19 cellular contexts compared by ENCODE assay signal in genomic region chr22:49100316-49100715, GRCh38.
"Had no signal": no experiment of that assay in that cellular context is flagged by ENCODE, and none has a peak within 500 bp of the region (broad histone marks: within the 10 kb centered on the region; RNA-seq: fewer than 3 reads in every experiment).

No MANE protein-coding gene starts in this region.

- H3K4me1 Mint-ChIP-seq: naive thymus-derived CD8-positive, alpha-beta T cell; stimulated activated effector memory CD8-positive, alpha-beta T cell treated with anti-CD3 and anti-CD28 coated beads, Interleukin-12 subunit alpha, Interleukin-12 subunit beta, amount 100 ng/mL, for 72 hours had no signal

- H3K4me3 ChIP-seq: dorsolateral prefrontal cortex, pancreas, smooth muscle cell, stomach, testis, tibial artery had no signal

- H3K36me3 ChIP-seq: pancreas, stomach, tibial artery had no signal

- H3K27ac ChIP-seq: dorsolateral prefrontal cortex, pancreas, stomach, testis, tibial artery had no signal

- DNase-seq: cerebellar nuclear complex; dorsolateral prefrontal cortex; effector CD4-positive, alpha-beta T cell; head of caudate nucleus; nephron progenitor cell; occipital lobe; pancreas; stimulated activated CD4-positive, alpha-beta T cell treated with anti-CD3 and anti-CD28 coated beads, Interleukin-2, amount 100 ng/mL, for 24 hours; stimulated activated CD4-positive, alpha-beta T cell treated with anti-CD3 and anti-CD28 coated beads, Interleukin-4, amount 100 ng/mL, for 24 hours; stimulated activated naive CD4-positive, alpha-beta T cell treated with Interleukin-2 at 50 U/mL for 16 hours; stomach; testis had no signal

- H3K4me3 Mint-ChIP-seq: naive thymus-derived CD8-positive, alpha-beta T cell; nephron progenitor cell; stimulated activated effector memory CD8-positive, alpha-beta T cell treated with anti-CD3 and anti-CD28 coated beads, Interleukin-12 subunit alpha, Interleukin-12 subunit beta, amount 100 ng/mL, for 72 hours; type B pancreatic cell had no signal

- H3K4me2 ChIP-seq: smooth muscle cell had no signal

- H3K27me3 ChIP-seq: pancreas, testis had no signal

- H3K4me1 ChIP-seq: pancreas, testis had no signal

- H3K27ac Mint-ChIP-seq: naive thymus-derived CD8-positive, alpha-beta T cell; nephron progenitor cell; progenitor cell of endocrine pancreas; stimulated activated effector memory CD8-positive, alpha-beta T cell treated with anti-CD3 and anti-CD28 coated beads, Interleukin-12 subunit alpha, Interleukin-12 subunit beta, amount 100 ng/mL, for 72 hours; type B pancreatic cell had no signal

- ATAC-seq: left lobe of liver; naive thymus-derived CD8-positive, alpha-beta T cell; stimulated activated effector memory CD8-positive, alpha-beta T cell treated with anti-CD3 and anti-CD28 coated beads, Interleukin-12 subunit alpha, Interleukin-12 subunit beta, amount 100 ng/mL, for 72 hours had no signal

- H3K36me3 Mint-ChIP-seq: naive thymus-derived CD8-positive, alpha-beta T cell; stimulated activated effector memory CD8-positive, alpha-beta T cell treated with anti-CD3 and anti-CD28 coated beads, Interleukin-12 subunit alpha, Interleukin-12 subunit beta, amount 100 ng/mL, for 72 hours; type B pancreatic cell had no signal

- H3K9me3 Mint-ChIP-seq: naive thymus-derived CD8-positive, alpha-beta T cell; nephron progenitor cell; stimulated activated effector memory CD8-positive, alpha-beta T cell treated with anti-CD3 and anti-CD28 coated beads, Interleukin-12 subunit alpha, Interleukin-12 subunit beta, amount 100 ng/mL, for 72 hours; type B pancreatic cell had no signal

- H3K9me3 ChIP-seq: pancreas, stomach, testis, tibial artery had no signal
